In genomic region chr17:81832608-81833159, GRCh38 we compare ENCODE assay signal across 8 cellular contexts. TPM values are rescaled to one million over a fixed set of nuclear protein-coding genes. Genes with fewer than 3 reads are reported as not detected.
DNase-seq lines count a peak whose midpoint lies in the region; ATAC-seq and TF ChIP-seq lines count a peak whose summit lies in the region.

No MANE protein-coding gene starts in this region.

- H3K4me3 ChIP-seq in NB4 (ENCODE audit: low read depth, low read length) (peak overlapping the region; percentile 82), right cardiac atrium (ENCODE audit: low read length) (peak overlapping the region; percentile 94), skeletal muscle cell (ENCODE audit: low read depth, low read length) (peak overlapping the region; percentile 74)

- H3K27ac ChIP-seq in right cardiac atrium (ENCODE audit: low read length) = peak overlapping the region; percentile 85

- peak; percentile 10 for TF ChIP-seq POLR2A in NB4 (IDR thresholded peaks at IDR 0.05; ENCODE audit: extremely low read depth, insufficient read length)

- intact Hi-C loops in right cardiac atrium (cut with DNase I) = no loop called here

- no peak for TF ChIP-seq CTCF in NB4 (IDR thresholded peaks at IDR 0.05; ENCODE audit: low read depth, low read length)

- ATAC-seq in GM21737 (IDR thresholded peaks at IDR 0.05; ENCODE audit: unreplicated experiment) (peak; percentile 5), right cardiac atrium (peak; percentile 6 to 46)

- DNase-seq in Daoy (ENCODE audit: low read depth) (peak; percentile 45), NB4 (ENCODE audit: low read depth) (peak; percentile 59), right cardiac atrium (peak in 1 of 3 donors; percentile 71), skeletal muscle cell (ENCODE audit: low read depth) (no peak), NCI-H1436 treated with DMSO at 0.1 percent for 48 hours (lab: John Stamatoyannopoulos, UW) (no peak), COLO829 (ENCODE audit: low spot score) (no peak)
- peak; percentile 56 for DNase-seq in activated naive CD4-positive, alpha-beta T cell treated with anti-CD3 and anti-CD28 coated beads, Interleukin-2, amount 50 U/mL, for 16 hours

- H3K4me1 ChIP-seq in right cardiac atrium (ENCODE audit: control insufficient read depth, insufficient read depth, low read length) = peaks cover 6% of the 10 kb centered on the region

- WGBS in right cardiac atrium = under 1% methylated on average over 65 of the region's 65 CpGs

- no peaks in the 10 kb centered on the region for H3K9me3 ChIP-seq in right cardiac atrium (ENCODE audit: control insufficient read depth, low read length)

- H3K27me3 ChIP-seq in right cardiac atrium (ENCODE audit: control insufficient read depth, insufficient read depth) = no peaks in the 10 kb centered on the region

RNA-seq across cellular contexts. Expression of gene MCRIP1, which starts 0.4 kb away (rescaled TPM):
- 78.3 and 91.2 TPM in 2 replicates for total RNA-seq in Daoy (2014; rRNA removed; shearing (Covaris generic))
- total RNA-seq in right cardiac atrium = 100 to 1,000 TPM in 2 of 4 donors, 10 to 100 TPM in 2; 88.1 to 120 (median 96.5) TPM
- 146 TPM for polyA plus RNA-seq in right cardiac atrium

RNA-seq across cellular contexts. Expression of gene PPP1R27, which starts 2.2 kb away (rescaled TPM):
- not detected in 2 replicates for total RNA-seq in Daoy (2014; rRNA removed; shearing (Covaris generic))
- under 1 TPM in 1 of 4 donors, not detected in 3; 0.85 TPM for total RNA-seq in right cardiac atrium
- not detected for polyA plus RNA-seq in right cardiac atrium

RNA-seq across cellular contexts. Expression of gene P4HB, which starts 27.7 kb away (rescaled TPM):
- total RNA-seq in Daoy (2014; rRNA removed; shearing (Covaris generic)) = 1,181 and 1,293 TPM in 2 replicates
- total RNA-seq in right cardiac atrium = 100 to 1,000 TPM; 272 to 375 (median 350) TPM
- polyA plus RNA-seq in right cardiac atrium = 278 TPM

RNA-seq across cellular contexts. Expression of gene GCGR, which starts 28.7 kb away (rescaled TPM):
- not detected in 2 replicates for total RNA-seq in Daoy (2014; rRNA removed; shearing (Covaris generic))
- not detected for total RNA-seq in right cardiac atrium
- polyA plus RNA-seq in right cardiac atrium = not detected

RNA-seq across cellular contexts. Expression of gene ARHGDIA, which starts 38.5 kb away (rescaled TPM):
- total RNA-seq in Daoy (2014; rRNA removed; shearing (Covaris generic)) = 138 and 216 TPM in 2 replicates
- total RNA-seq in right cardiac atrium = 100 to 1,000 TPM; 113 to 217 (median 142) TPM
- polyA plus RNA-seq in right cardiac atrium = 101 TPM

Comparison
In these comparisons a context has a peak if more than half of its experiments do, and no peak if none do; other contexts are left out.
1. DNase-seq: peak in Daoy (single experiment), NB4 (single experiment) and activated naive CD4-positive, alpha-beta T cell treated with anti-CD3 and anti-CD28 coated beads, Interleukin-2, amount 50 U/mL, for 16 hours (single experiment); none in skeletal muscle cell (single experiment), NCI-H1436 treated with DMSO at 0.1 percent for 48 hours (single experiment) and COLO829 (single experiment).
2. Peak in every context shown above with its lines, with median percentiles within 50 percentile points of each other: H3K4me3 ChIP-seq.